ENCODE assay signal across 13 cellular contexts in genomic region chr11:64898541-64898940, GRCh38. TPM values are rescaled to one million over a fixed set of nuclear protein-coding genes. Genes with fewer than 3 reads are reported as not detected.
DNase-seq lines count a peak whose midpoint lies in the region; ATAC-seq and TF ChIP-seq lines count a peak whose summit lies in the region.
"Had no signal": no experiment of that assay in that cellular context is flagged by ENCODE, and none has a peak within 500 bp of the region (broad histone marks: within the 10 kb centered on the region; RNA-seq: fewer than 3 reads in every experiment).

No MANE protein-coding gene starts in this region.

- intact Hi-C loops in activated naive CD4-positive, alpha-beta T cell treated with anti-CD3 and anti-CD28 coated beads for 36 hours (cut with micrococcal nuclease), result no loop called here

- H4K91ac ChIP-seq in neuronal stem cell (ENCODE audit: low read depth, low read length, poor library complexity), result no peak overlapping the region

- H3K4me1 Mint-ChIP-seq in activated naive CD4-positive, alpha-beta T cell treated with anti-CD3 and anti-CD28 coated beads for 36 hours (ENCODE audit: low read depth), result peaks cover 24% of the 10 kb centered on the region
- H3K4me1 Mint-ChIP-seq in chondrocyte (ENCODE audit: low read depth), result no peaks in the 10 kb centered on the region

- H3K4me2 ChIP-seq in neuronal stem cell (ENCODE audit: insufficient read depth, low read length, poor library complexity, severe bottlenecking), result no peak overlapping the region
- H3K4me2 ChIP-seq: BLaER1, GM23338 had no signal

- no peak overlapping the region for H3K4ac ChIP-seq in neuronal stem cell (ENCODE audit: low read length)

- H3K27ac ChIP-seq in neuronal stem cell (replicated peaks; ENCODE audit: low read length), result no peak overlapping the region
- H3K27ac ChIP-seq: BLaER1 had no signal

- peak overlapping the region; percentile 30 for H3K27ac Mint-ChIP-seq in activated naive CD4-positive, alpha-beta T cell treated with anti-CD3 and anti-CD28 coated beads for 36 hours
- H3K27ac Mint-ChIP-seq in chondrocyte (ENCODE audit: unreplicated experiment), result no peak overlapping the region
- H3K27ac Mint-ChIP-seq: GM23338 had no signal

- no peaks in the 10 kb centered on the region for H3K9me3 Mint-ChIP-seq in activated naive CD4-positive, alpha-beta T cell treated with anti-CD3 and anti-CD28 coated beads for 36 hours
- H3K9me3 Mint-ChIP-seq in chondrocyte (ENCODE audit: low read depth), result no peaks in the 10 kb centered on the region
- H3K9me3 Mint-ChIP-seq: GM23338, H9 had no signal

- H2AK5ac ChIP-seq in neuronal stem cell (ENCODE audit: low read depth, low read length), result no peak overlapping the region

- H3K36me3 Mint-ChIP-seq in activated naive CD4-positive, alpha-beta T cell treated with anti-CD3 and anti-CD28 coated beads for 36 hours (ENCODE audit: low read depth), result peaks cover 9% of the 10 kb centered on the region
- H3K36me3 Mint-ChIP-seq in chondrocyte (ENCODE audit: low read depth), result peaks cover 22% of the 10 kb centered on the region

- peaks cover 0 to 2% of the 10 kb centered on the region in 2 donors for H3K4me1 ChIP-seq in neuronal stem cell (ENCODE audit: control insufficient read depth in 2 of 2, insufficient read depth in 1 of 2, low read depth in 1 of 2, low read length in 2 of 2)

- no peak overlapping the region for H3K18ac ChIP-seq in neuronal stem cell (ENCODE audit: low read length)

- peaks cover 1% of the 10 kb centered on the region for H3K79me1 ChIP-seq in neuronal stem cell (ENCODE audit: low read depth, low read length)

- DNase-seq in activated naive CD4-positive, alpha-beta T cell treated with anti-CD3 and anti-CD28 coated beads for 36 hours, result no peak
- DNase-seq in activated naive CD4-positive, alpha-beta T cell treated with Interleukin-2 at 50 U/mL for 16 hours, result no peak
- DNase-seq in chondrocyte (ENCODE audit: low spot score) (peak; percentile 86), neuronal stem cell (ENCODE audit: low spot score) (no peak), SHP77 (lab: John Stamatoyannopoulos, UW) (no peak)
- DNase-seq in stimulated activated CD4-positive, alpha-beta T cell treated with anti-CD3 and anti-CD28 coated beads, Interleukin-2, amount 100 ng/mL, for 24 hours, result no peak
- DNase-seq: 8988T, AML-193, H9 had no signal

- H2BK120ac ChIP-seq in neuronal stem cell (ENCODE audit: low read depth, low read length), result no peak overlapping the region

- no peak overlapping the region for H2BK5ac ChIP-seq in neuronal stem cell (ENCODE audit: low read length)

- TF ChIP-seq CTCF in chondrocyte (IDR thresholded peaks at IDR 0.05), result no peak

- peak overlapping the region; percentile 73 for H3K23ac ChIP-seq in neuronal stem cell (ENCODE audit: low read depth, low read length, poor library complexity)

- H3K9me3 ChIP-seq in neuronal stem cell (replicated peaks in 1 of 2; ENCODE audit: control insufficient read depth in 2 of 2, insufficient read depth in 1 of 2, low read depth in 1 of 2, low read length in 2 of 2), result no peaks in the 10 kb centered on the region
- H3K9me3 ChIP-seq: BLaER1 had no signal

- CTCF ChIA-PET in activated naive CD4-positive, alpha-beta T cell treated with anti-CD3 and anti-CD28 coated beads for 36 hours (lab: Charles Lee), result interaction anchor here (0.8 to 30.8 kb wide), 2 partner anchors 10 to 44 kb away, joined by 4 to 992 read pairs; partner anchors contain the start of gene CDC42BPG

- H3K27me3 ChIP-seq in neuronal stem cell (ENCODE audit: control insufficient read depth in 3 of 3, insufficient read depth in 3 of 3, low read depth in 1 of 3, low read length in 3 of 3), result no peaks in the 10 kb centered on the region
- H3K27me3 ChIP-seq: BLaER1 had no signal

- peak overlapping the region; percentile 56 for H3K14ac ChIP-seq in neuronal stem cell (ENCODE audit: low read length)

- ATAC-seq in HG03045 (IDR thresholded peaks at IDR 0.05; ENCODE audit: unreplicated experiment), result no peak
- ATAC-seq: GM23338 had no signal

- no peak overlapping the region for H2AFZ ChIP-seq in neuronal stem cell (ENCODE audit: low read length)
- H2AFZ ChIP-seq: GM23338 had no signal

- H3K4me3 Mint-ChIP-seq in activated naive CD4-positive, alpha-beta T cell treated with anti-CD3 and anti-CD28 coated beads for 36 hours, result no peak overlapping the region
- H3K4me3 Mint-ChIP-seq in chondrocyte (ENCODE audit: unreplicated experiment), result no peak overlapping the region
- H3K4me3 Mint-ChIP-seq: GM23338, H9 had no signal

- H3K36me3 ChIP-seq in neuronal stem cell (replicated peaks in 1 of 2; ENCODE audit: control insufficient read depth in 2 of 2, insufficient read depth in 2 of 2, low read length in 2 of 2), result peaks cover 22 to 26% of the 10 kb centered on the region in 2 donors

- no CpG with 5 or more reads among the region's 19 CpGs for WGBS in neuronal stem cell (ENCODE audit: extremely low coverage in 2 of 2, insufficient read length in 2 of 2, insufficient replicate concordance in 1 of 2), 2 donors

- no peak overlapping the region for H2BK12ac ChIP-seq in neuronal stem cell (ENCODE audit: low read length)

- no peak overlapping the region for H2BK15ac ChIP-seq in neuronal stem cell (ENCODE audit: low read length)

- no peak overlapping the region for H3K9ac ChIP-seq in neuronal stem cell (ENCODE audit: low read depth, low read length, poor library complexity)
- H3K9ac ChIP-seq: BLaER1 had no signal

- peak overlapping the region; percentile 43 for H4K8ac ChIP-seq in neuronal stem cell (ENCODE audit: low read depth, low read length)

- no peaks in the 10 kb centered on the region for H3K27me3 Mint-ChIP-seq in activated naive CD4-positive, alpha-beta T cell treated with anti-CD3 and anti-CD28 coated beads for 36 hours (ENCODE audit: low read depth)
- H3K27me3 Mint-ChIP-seq in chondrocyte (ENCODE audit: low read depth), result no peaks in the 10 kb centered on the region

- H3K4me3 ChIP-seq in neuronal stem cell (ENCODE audit: low read length in 2 of 2), result no peak overlapping the region
- H3K4me3 ChIP-seq: BLaER1, GM23338 had no signal

RNA-seq across cellular contexts. Expression of gene ATG2A, which starts 18.5 kb away (rescaled TPM):
- total RNA-seq in activated naive CD4-positive, alpha-beta T cell treated with anti-CD3 and anti-CD28 coated beads for 36 hours, result 10 to 100 TPM; 15.1 to 16.3 TPM
- 15.2 to 21.9 TPM (median 16.3 TPM) in 3 replicates for total RNA-seq in chondrocyte
- polyA plus RNA-seq in neuronal stem cell (2013, experiment 1 of 2), result 5.3 TPM
- 5.5 TPM for polyA plus RNA-seq in neuronal stem cell (2013, experiment 2 of 2)

RNA-seq across cellular contexts. Expression of gene EHD1, which starts 20.1 kb away (rescaled TPM):
- total RNA-seq in activated naive CD4-positive, alpha-beta T cell treated with anti-CD3 and anti-CD28 coated beads for 36 hours, result 100 to 1,000 TPM; 124 to 132 TPM
- total RNA-seq in chondrocyte, result 78.9 to 129 TPM (median 111 TPM) in 3 replicates
- polyA plus RNA-seq in neuronal stem cell (2013, experiment 1 of 2), result 24.4 TPM
- 23.3 TPM for polyA plus RNA-seq in neuronal stem cell (2013, experiment 2 of 2)

RNA-seq across cellular contexts. Expression of gene PPP2R5B, which starts 25.9 kb away (rescaled TPM):
- 1 to 10 TPM; 3.3 to 4.6 TPM for total RNA-seq in activated naive CD4-positive, alpha-beta T cell treated with anti-CD3 and anti-CD28 coated beads for 36 hours
- 21.7 to 33.2 TPM (median 29.3 TPM) in 3 replicates for total RNA-seq in chondrocyte
- polyA plus RNA-seq in neuronal stem cell (2013, experiment 1 of 2), result 5.7 TPM
- 6.1 TPM for polyA plus RNA-seq in neuronal stem cell (2013, experiment 2 of 2)

RNA-seq across cellular contexts. Expression of gene GPHA2, which starts 37.2 kb away (rescaled TPM):
- not detected for total RNA-seq in activated naive CD4-positive, alpha-beta T cell treated with anti-CD3 and anti-CD28 coated beads for 36 hours
- not detected in 3 replicates for total RNA-seq in chondrocyte
- polyA plus RNA-seq in neuronal stem cell (2013, experiment 1 of 2), result 0.84 TPM
- polyA plus RNA-seq in neuronal stem cell (2013, experiment 2 of 2), result 0.89 TPM
- total RNA-seq: Daoy had no signal

RNA-seq across cellular contexts. Expression of gene CDC42BPG, which starts 54.1 kb away (rescaled TPM):
- under 1 TPM; 0.32 to 0.41 TPM for total RNA-seq in activated naive CD4-positive, alpha-beta T cell treated with anti-CD3 and anti-CD28 coated beads for 36 hours
- 0.17 to 0.46 TPM (median 0.35 TPM) in 3 replicates for total RNA-seq in chondrocyte
- polyA plus RNA-seq in neuronal stem cell (2013, experiment 1 of 2), result 1.1 TPM
- 1.1 TPM for polyA plus RNA-seq in neuronal stem cell (2013, experiment 2 of 2)
